In the genomic region with DNA sequence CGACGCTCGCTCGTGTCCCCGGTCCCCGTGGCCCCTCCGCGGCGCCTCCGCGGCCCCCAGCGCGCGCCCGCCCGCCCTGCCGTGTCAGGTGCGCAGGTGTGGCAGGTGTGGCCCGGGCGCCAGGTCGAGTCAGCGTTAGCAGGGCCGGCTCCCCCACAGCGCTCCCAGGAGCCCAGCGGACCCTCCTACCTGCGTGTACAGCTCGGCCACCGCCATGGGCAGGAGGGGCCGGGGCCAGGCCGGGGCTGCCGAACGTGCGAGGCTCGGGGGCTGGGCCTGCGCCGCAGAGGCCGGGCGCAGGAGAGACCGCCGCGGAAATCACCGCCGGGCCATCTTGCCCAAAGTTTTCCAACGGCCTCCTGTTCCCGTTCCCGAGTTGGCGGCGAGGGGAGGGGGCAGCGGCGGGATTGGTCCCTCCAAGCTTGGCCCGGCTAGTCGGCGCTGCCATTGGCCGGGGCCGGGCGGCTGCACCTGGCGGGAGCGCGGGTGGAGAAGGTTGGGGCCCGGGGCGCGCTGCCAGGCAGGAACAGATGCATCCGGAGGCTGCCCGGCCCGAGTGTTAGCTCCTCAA, we compare ENCODE assay signal across 9 cellular contexts. TPM values are rescaled to one million over a fixed set of nuclear protein-coding genes. Genes with fewer than 3 reads are reported as not detected.
DNase-seq lines count a peak whose midpoint lies in the region; ATAC-seq and TF ChIP-seq lines count a peak whose summit lies in the region.
"Had no signal": no experiment of that assay in that cellular context is flagged by ENCODE, and none has a peak within 500 bp of the region (broad histone marks: within the 10 kb centered on the region; RNA-seq: fewer than 3 reads in every experiment).

A gene with protein sequence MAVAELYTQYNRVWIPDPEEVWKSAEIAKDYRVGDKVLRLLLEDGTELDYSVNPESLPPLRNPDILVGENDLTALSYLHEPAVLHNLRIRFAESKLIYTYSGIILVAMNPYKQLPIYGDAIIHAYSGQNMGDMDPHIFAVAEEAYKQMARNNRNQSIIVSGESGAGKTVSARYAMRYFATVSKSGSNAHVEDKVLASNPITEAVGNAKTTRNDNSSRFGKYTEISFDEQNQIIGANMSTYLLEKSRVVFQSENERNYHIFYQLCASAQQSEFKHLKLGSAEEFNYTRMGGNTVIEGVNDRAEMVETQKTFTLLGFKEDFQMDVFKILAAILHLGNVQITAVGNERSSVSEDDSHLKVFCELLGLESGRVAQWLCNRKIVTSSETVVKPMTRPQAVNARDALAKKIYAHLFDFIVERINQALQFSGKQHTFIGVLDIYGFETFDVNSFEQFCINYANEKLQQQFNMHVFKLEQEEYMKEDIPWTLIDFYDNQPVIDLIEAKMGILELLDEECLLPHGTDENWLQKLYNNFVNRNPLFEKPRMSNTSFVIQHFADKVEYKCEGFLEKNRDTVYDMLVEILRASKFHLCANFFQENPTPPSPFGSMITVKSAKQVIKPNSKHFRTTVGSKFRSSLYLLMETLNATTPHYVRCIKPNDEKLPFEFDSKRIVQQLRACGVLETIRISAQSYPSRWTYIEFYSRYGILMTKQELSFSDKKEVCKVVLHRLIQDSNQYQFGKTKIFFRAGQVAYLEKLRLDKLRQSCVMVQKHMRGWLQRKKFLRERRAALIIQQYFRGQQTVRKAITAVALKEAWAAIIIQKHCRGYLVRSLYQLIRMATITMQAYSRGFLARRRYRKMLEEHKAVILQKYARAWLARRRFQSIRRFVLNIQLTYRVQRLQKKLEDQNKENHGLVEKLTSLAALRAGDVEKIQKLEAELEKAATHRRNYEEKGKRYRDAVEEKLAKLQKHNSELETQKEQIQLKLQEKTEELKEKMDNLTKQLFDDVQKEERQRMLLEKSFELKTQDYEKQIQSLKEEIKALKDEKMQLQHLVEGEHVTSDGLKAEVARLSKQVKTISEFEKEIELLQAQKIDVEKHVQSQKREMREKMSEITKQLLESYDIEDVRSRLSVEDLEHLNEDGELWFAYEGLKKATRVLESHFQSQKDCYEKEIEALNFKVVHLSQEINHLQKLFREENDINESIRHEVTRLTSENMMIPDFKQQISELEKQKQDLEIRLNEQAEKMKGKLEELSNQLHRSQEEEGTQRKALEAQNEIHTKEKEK (N-terminal part only) (minus strand): TSS at position 384 of the 571 bp plus-strand sequence. CDS start 168 bp downstream, at position 216.

- under 1% methylated on average over 65 of the region's 65 CpGs for WGBS in thymus

- H3K4me3 Mint-ChIP-seq in CD14-positive monocyte, result peak within 1 kb of the TSS; percentile 40 to 57

- ATAC-seq in HG02759 (IDR thresholded peaks at IDR 0.05; ENCODE audit: unreplicated experiment), result peak; percentile 46
- peak; percentile 91 for ATAC-seq in PC-3
- no peak for ATAC-seq in HG02798 (IDR thresholded peaks at IDR 0.05; ENCODE audit: poor library complexity, unreplicated experiment)
- ATAC-seq: K562 had no signal

- H3K27ac ChIP-seq in PC-3 (ENCODE audit: low read length), result peak within 1 kb of the TSS; percentile 51
- no peak within 1 kb of the TSS for H3K27ac ChIP-seq in thymus (ENCODE audit: low read depth)

- no peaks in the 10 kb centered on the region for H3K9me3 ChIP-seq in PC-3 (ENCODE audit: low read length)
- no peaks in the 10 kb centered on the region for H3K9me3 ChIP-seq in thymus (ENCODE audit: control insufficient read depth)

- no peaks in the 10 kb centered on the region for H3F3A ChIP-seq in PC-3 (ENCODE audit: low read length, unreplicated experiment)

- no peaks in the 10 kb centered on the region for H4K20me1 ChIP-seq in PC-3 (ENCODE audit: low read length)

- H3K27ac Mint-ChIP-seq in CD14-positive monocyte, result no peak within 1 kb of the TSS

- H3K4me3 ChIP-seq in PC-3 (ENCODE audit: low read length), result peak within 1 kb of the TSS; percentile 90
- peak within 1 kb of the TSS; percentile 47 for H3K4me3 ChIP-seq in thymus (ENCODE audit: low read length)
- H3K4me3 ChIP-seq: K562 had no signal

- no peaks in the 10 kb centered on the region for H3K27me3 ChIP-seq in PC-3 (ENCODE audit: low read length)
- peaks cover 16% of the 10 kb centered on the region for H3K27me3 ChIP-seq in thymus (ENCODE audit: control insufficient read depth, insufficient read depth)

- H3K4me1 ChIP-seq in PC-3 (ENCODE audit: insufficient read depth, low read length), result peaks cover 30% of the 10 kb centered on the region
- peaks cover 6% of the 10 kb centered on the region for H3K4me1 ChIP-seq in thymus (ENCODE audit: control insufficient read depth, insufficient read depth, low read length)

- no TSS peak for BruUV-seq in PC-3 (replicated peaks; lab: Mats Ljungman, UMichigan)

- H3K27me3 Mint-ChIP-seq in CD14-positive monocyte (ENCODE audit: low read depth in 3 of 3), result peaks cover 30 to 47% (median 34%) of the 10 kb centered on the region in 3 donors

- DNase-seq in CD14-positive monocyte (ENCODE audit: low spot score), result no peak
- peak; percentile 88 for DNase-seq in PC-3
- peak; percentile 90 for DNase-seq in ecto neural progenitor cell (ENCODE audit: low spot score)
- DNase-seq in lung microvascular endothelial cell (ENCODE audit: low read depth in 2 of 2), result peak; percentile 90 to 91
- DNase-seq in putamen (ENCODE audit: low spot score), result no peak

- intact Hi-C loops in CD14-positive monocyte (cut with micrococcal nuclease), result no loop called here
- intact Hi-C loops in PC-3 (cut with micrococcal nuclease), result no loop called here

- H3K79me2 ChIP-seq in PC-3 (ENCODE audit: low read length), result peaks cover 47% of the 10 kb centered on the region

- POLR2A ChIA-PET in PC-3 (lab: Charles Lee; ENCODE audit: unreplicated experiment), result interaction anchor here (0.7 kb wide), 1 partner anchor 34 kb away, joined by 6 read pairs; no protein-coding TSS in a partner anchor

- TF ChIP-seq CTCF in CD14-positive monocyte (IDR thresholded peaks at IDR 0.05) (no peak), PC-3 (conservative IDR thresholded peaks at IDR 0.05; ENCODE audit: low read depth, low read length) (no peak)

- peaks cover 0 to 4% (median 0%) of the 10 kb centered on the region in 7 donors for H3K9me3 Mint-ChIP-seq in CD14-positive monocyte

- H3K4me1 Mint-ChIP-seq in CD14-positive monocyte, result peaks cover 27% of the 10 kb centered on the region

- peak within 1 kb of the TSS; percentile 88 for H3K9ac ChIP-seq in PC-3 (ENCODE audit: low read length)

- H3K36me3 ChIP-seq in PC-3 (ENCODE audit: low read depth, low read length), result no peaks in the 10 kb centered on the region
- H3K36me3 ChIP-seq in thymus (ENCODE audit: control insufficient read depth, insufficient read depth), result no peaks in the 10 kb centered on the region

- CTCF ChIA-PET in PC-3 (lab: Charles Lee), result interaction anchor here (0.6 kb wide), 1 partner anchor 12 kb away, joined by 17 read pairs; no protein-coding TSS in a partner anchor

- H2AFZ ChIP-seq in PC-3 (ENCODE audit: low read length), result peak within 1 kb of the TSS; percentile 76

- peaks cover 0 to 3% of the 10 kb centered on the region in 2 donors for H3K36me3 Mint-ChIP-seq in CD14-positive monocyte

- peak within 1 kb of the TSS; percentile 97 for H3K4me2 ChIP-seq in PC-3 (ENCODE audit: low read length)

- no peaks in the 10 kb centered on the region for H3K9me2 ChIP-seq in PC-3 (replicated peaks; ENCODE audit: low read length)

RNA-seq across cellular contexts. Expression of the gene that starts here (rescaled TPM):
- polyA plus RNA-seq in CD14-positive monocyte, result not detected
- 16.7 and 17.7 TPM in 2 replicates for total RNA-seq in PC-3 (2014; rRNA removed)
- 7.4 and 8.5 TPM in 2 replicates for total RNA-seq in lung microvascular endothelial cell
- polyA plus RNA-seq in thymus, result 3.0 TPM

Comparison
In these comparisons a context has a peak if more than half of its experiments do, and no peak if none do; other contexts are left out.
1. DNase-seq: peak in PC-3 (single experiment), ecto neural progenitor cell (single experiment) and lung microvascular endothelial cell (2 of 2); none in CD14-positive monocyte (single experiment) and putamen (single experiment).